In genomic region chr2:23988371-23988770, GRCh38 we compare ENCODE assay signal across 10 cellular contexts. TPM values are rescaled to one million over a fixed set of nuclear protein-coding genes. Genes with fewer than 3 reads are reported as not detected.
A peak's percentile ranks its signal among the peaks of the same experiment; 100 is the strongest.
DNase-seq lines count a peak whose midpoint lies in the region; ATAC-seq and TF ChIP-seq lines count a peak whose summit lies in the region.
"Had no signal": no experiment of that assay in that cellular context is flagged by ENCODE, and none has a peak within 500 bp of the region (broad histone marks: within the 10 kb centered on the region; RNA-seq: fewer than 3 reads in every experiment).

No MANE protein-coding gene starts in this region.

- H3K4me1 Mint-ChIP-seq in Caco-2 (ENCODE audit: low read depth, unreplicated experiment), result no peaks in the 10 kb centered on the region

- TF ChIP-seq RAD21 in HCT116 (IDR thresholded peaks at IDR 0.05; ENCODE audit: low read depth), result peak; percentile 66

- no peaks in the 10 kb centered on the region for H3K9me2 ChIP-seq in HCT116 (ENCODE audit: insufficient read depth)

- no peak for DNase-seq in Caco-2
- DNase-seq in HCT116 (ENCODE audit: low read depth, low spot score), result no peak
- peak; percentile 2 for DNase-seq in SHP77 treated with DMSO at 0.1 percent for 48 hours (lab: John Stamatoyannopoulos, UW)
- DNase-seq in kidney tubule cell (ENCODE audit: low spot score), result peak; percentile 36
- DNase-seq in dorsolateral prefrontal cortex, result no peak
- DNase-seq in stimulated activated CD4-positive, alpha-beta T cell treated with anti-CD3 and anti-CD28 coated beads, Interleukin-2, amount 100 ng/mL, for 24 hours, result no peak
- DNase-seq in Right ventricle myocardium superior, result no peak
- DNase-seq: activated CD4-positive, CD25-positive, alpha-beta regulatory T cell treated with anti-CD3 and anti-CD28 coated beads, Interleukin-2, amount 50 U/mL, for 72 hours had no signal

- POLR2A ChIA-PET in Caco-2 (lab: Charles Lee) (no interaction called here), HCT116 (lab: Charles Lee) (no interaction called here)

- H3K36me3 ChIP-seq in Caco-2 (ENCODE audit: control insufficient read depth, insufficient read depth, low read length) (no peaks in the 10 kb centered on the region), HCT116 (ENCODE audit: control insufficient read depth in 1 of 2, insufficient read depth in 2 of 2, low read length in 2 of 2) (no peaks in the 10 kb centered on the region; a peak in 1 of 4 replicates)

- no peaks in the 10 kb centered on the region for H3K27me3 Mint-ChIP-seq in Caco-2 (ENCODE audit: insufficient read depth, unreplicated experiment)
- H3K27me3 Mint-ChIP-seq: progenitor cell of endocrine pancreas had no signal

- no peak overlapping the region for H2AFZ ChIP-seq in HCT116 (ENCODE audit: low read depth, low read length, poor library complexity, severe bottlenecking)

- H3K4me1 ChIP-seq in Caco-2 (no peaks in the 10 kb centered on the region), HCT116 (ENCODE audit: control insufficient read depth in 1 of 2, insufficient read depth in 2 of 2, low read length in 2 of 2) (no peaks in the 10 kb centered on the region)

- no TSS peak for BruUV-seq in Caco-2 (replicated peaks; lab: Mats Ljungman, UMichigan)
- BruUV-seq in HCT116 (replicated peaks; lab: Mats Ljungman, UMichigan), result no TSS peak

- no peak overlapping the region for H3K4me3 Mint-ChIP-seq in Caco-2 (ENCODE audit: unreplicated experiment)

- H3K27me3 ChIP-seq in Caco-2 (replicated peaks; ENCODE audit: control insufficient read depth, insufficient read depth, low read length) (no peaks in the 10 kb centered on the region), HCT116 (ENCODE audit: insufficient read depth, low read length) (no peaks in the 10 kb centered on the region), dorsolateral prefrontal cortex (no peaks in the 10 kb centered on the region)

- no peak overlapping the region for H3K4me3 ChIP-seq in Caco-2 (ENCODE audit: low read depth, low read length)
- H3K4me3 ChIP-seq in HCT116 (replicated peaks in 1 of 2; ENCODE audit: low read depth in 1 of 2, low read length in 2 of 2), result no peak overlapping the region
- H3K4me3 ChIP-seq in dorsolateral prefrontal cortex, result no peak overlapping the region

- no peak overlapping the region for H3K4me2 ChIP-seq in HCT116 (ENCODE audit: low read length)

- H4K20me1 ChIP-seq in HCT116 (ENCODE audit: insufficient read depth), result no peaks in the 10 kb centered on the region

- no peak for TF ChIP-seq POLR2A in HCT116 (IDR thresholded peaks at IDR 0.05; ENCODE audit: borderline replicate concordance, extremely low read depth, insufficient read depth, insufficient read length)

- no peak overlapping the region for H3K27ac ChIP-seq in HCT116 (ENCODE audit: low read depth, low read length)
- H3K27ac ChIP-seq in dorsolateral prefrontal cortex, result no peak overlapping the region

- TF ChIP-seq CTCF in Caco-2 (IDR thresholded peaks at IDR 0.05; ENCODE audit: insufficient read depth in 1 of 2, low read depth in 1 of 2, low read length in 1 of 2, severe bottlenecking in 1 of 2, unreplicated experiment in 1 of 2), result peak; percentile 21 to 36
- peak; percentile 39 to 57 (median 56); a peak in 4 of 6 replicates for TF ChIP-seq CTCF in HCT116 (IDR thresholded peaks at IDR 0.05 in 2 of 3, conservative IDR thresholded peaks at IDR 0.05 in 1 of 3; ENCODE audit: borderline replicate concordance in 1 of 3, insufficient read depth in 1 of 3, low read depth in 2 of 3, low read length in 2 of 3)
- peak in 3 of 56 donors; percentile 8 to 20 (median 13) for TF ChIP-seq CTCF in dorsolateral prefrontal cortex (IDR thresholded peaks at IDR 0.05 in 54 of 56, conservative IDR thresholded peaks at IDR 0.05 in 2 of 56; ENCODE audit: low read depth in 1 of 56, partially characterized antibody in 56 of 56)

- peak; percentile 78 for ATAC-seq in HCT116
- ATAC-seq in Right ventricle myocardium superior (ENCODE audit: poor library complexity), result no peak
- ATAC-seq in HG03039 (IDR thresholded peaks at IDR 0.05; ENCODE audit: unreplicated experiment), result no peak

- no peak overlapping the region for H3K27ac Mint-ChIP-seq in Caco-2 (ENCODE audit: unreplicated experiment)
- H3K27ac Mint-ChIP-seq: progenitor cell of endocrine pancreas had no signal

- H3K36me3 Mint-ChIP-seq in Caco-2 (ENCODE audit: insufficient read depth, unreplicated experiment), result peaks cover 6% of the 10 kb centered on the region

- RAD21 ChIA-PET in HCT116 (lab: Charles Lee; ENCODE audit: low non-redundant PET in 1 of 2, low total read pairs in 2 of 2, uncharacterized antibody in 2 of 2, unreplicated experiment in 2 of 2), result no interaction called here

- no peaks in the 10 kb centered on the region for H3K9me3 Mint-ChIP-seq in Caco-2 (ENCODE audit: unreplicated experiment)

- no peaks in the 10 kb centered on the region for H3K9me3 ChIP-seq in Caco-2
- H3K9me3 ChIP-seq in HCT116 (ENCODE audit: control insufficient read depth in 1 of 2, insufficient read depth in 1 of 2, low read depth in 1 of 2, low read length in 2 of 2), result no peaks in the 10 kb centered on the region

- CTCF ChIA-PET in Caco-2 (lab: Charles Lee), result no interaction called here
- CTCF ChIA-PET in HCT116 (lab: Charles Lee), result no interaction called here

- no peak overlapping the region for H3K9ac ChIP-seq in HCT116 (ENCODE audit: low read length)

- intact Hi-C loops in Caco-2 (cut with micrococcal nuclease; ENCODE audit: unreplicated experiment) (loop anchor here (1.0 to 2.0 kb wide), 3 partner anchors 72 to 392 kb away; partner anchors contain the start of gene TP53I3), HCT116 (cut with micrococcal nuclease) (loop anchor here (2.0 to 10.0 kb wide), 3 partner anchors 96 to 396 kb away; partner anchors contain the start of gene TP53I3), dorsolateral prefrontal cortex (cut with DNase I) (no loop called here), Right ventricle myocardium superior (cut with DNase I) (no loop called here)

- no peaks in the 10 kb centered on the region for H3K79me2 ChIP-seq in HCT116 (ENCODE audit: insufficient read depth, low read length)

TF ChIP-seq in HCT116, 20 proteins besides CTCF, POLR2A, EP300 and RAD21:
- TF ChIP-seq REST (IDR thresholded peaks at IDR 0.05; ENCODE audit: low read depth) (no peak), EZH2phosphoT487 (IDR thresholded peaks at IDR 0.05; ENCODE audit: borderline replicate concordance) (no peak), ELF1 (IDR thresholded peaks at IDR 0.05; ENCODE audit: borderline replicate concordance, low read depth) (no peak), YY1 (IDR thresholded peaks at IDR 0.05; ENCODE audit: extremely low read depth, insufficient replicate concordance, low read depth, low read length) (no peak), EGR1 (IDR thresholded peaks at IDR 0.05; ENCODE audit: low read depth) (no peak)

RNA-seq across cellular contexts. Expression of gene MFSD2B, which starts 21.5 kb away (rescaled TPM):
- 0.44 and 0.48 TPM in 2 replicates for total RNA-seq in Caco-2 (2022)
- 0.39 TPM for total RNA-seq in HCT116 (2021; ENCODE audit: unreplicated experiment)
- 0.51 and 0.79 TPM in 2 replicates for polyA plus RNA-seq in HCT116 (2012)
- total RNA-seq in dorsolateral prefrontal cortex, result 1 to 10 TPM in 32 of 120 experiments, under 1 TPM in 54, not detected in 34; 0.13 to 3.2 (median 0.68) TPM
- not detected for total RNA-seq in Right ventricle myocardium superior

RNA-seq across cellular contexts. Expression of gene UBXN2A, which starts 48.1 kb away (rescaled TPM):
- total RNA-seq in Caco-2 (2022), result 21.6 and 22.0 TPM in 2 replicates
- total RNA-seq in HCT116 (2021; ENCODE audit: unreplicated experiment), result 14.1 TPM
- polyA plus RNA-seq in HCT116 (2012), result 3.4 and 4.4 TPM in 2 replicates
- total RNA-seq in dorsolateral prefrontal cortex, result 10 to 100 TPM; 14.4 to 32.7 (median 20.0) TPM
- total RNA-seq in Right ventricle myocardium superior, result 18.5 TPM

RNA-seq across cellular contexts. Expression of gene WDCP, which starts 58.8 kb away (rescaled TPM):
- total RNA-seq in Caco-2 (2022) (10.4 and 13.0 TPM in 2 replicates), HCT116 (2021; ENCODE audit: unreplicated experiment) (19.9 TPM), dorsolateral prefrontal cortex (10 to 100 TPM in 67 of 120 experiments, 1 to 10 TPM in 53; 5.7 to 17.2 (median 10.7) TPM), Right ventricle myocardium superior (7.3 TPM)
- polyA plus RNA-seq in HCT116 (2012), result 6.2 and 7.2 TPM in 2 replicates

Comparison
In these comparisons a context has a peak if more than half of its experiments do, and no peak if none do; other contexts are left out.
1. DNase-seq: peak in SHP77 treated with DMSO at 0.1 percent for 48 hours (single experiment) and kidney tubule cell (single experiment); none in Caco-2 (0 of 2), HCT116 (single experiment), dorsolateral prefrontal cortex (0 of 10), stimulated activated CD4-positive, alpha-beta T cell treated with anti-CD3 and anti-CD28 coated beads, Interleukin-2, amount 100 ng/mL, for 24 hours (0 of 2) and Right ventricle myocardium superior (single experiment).
2. intact Hi-C loops: an anchor here in Caco-2 (1.0 to 2.0 kb wide) and HCT116 (2.0 to 10.0 kb wide); none called in dorsolateral prefrontal cortex and Right ventricle myocardium superior.